In the genomic region with DNA sequence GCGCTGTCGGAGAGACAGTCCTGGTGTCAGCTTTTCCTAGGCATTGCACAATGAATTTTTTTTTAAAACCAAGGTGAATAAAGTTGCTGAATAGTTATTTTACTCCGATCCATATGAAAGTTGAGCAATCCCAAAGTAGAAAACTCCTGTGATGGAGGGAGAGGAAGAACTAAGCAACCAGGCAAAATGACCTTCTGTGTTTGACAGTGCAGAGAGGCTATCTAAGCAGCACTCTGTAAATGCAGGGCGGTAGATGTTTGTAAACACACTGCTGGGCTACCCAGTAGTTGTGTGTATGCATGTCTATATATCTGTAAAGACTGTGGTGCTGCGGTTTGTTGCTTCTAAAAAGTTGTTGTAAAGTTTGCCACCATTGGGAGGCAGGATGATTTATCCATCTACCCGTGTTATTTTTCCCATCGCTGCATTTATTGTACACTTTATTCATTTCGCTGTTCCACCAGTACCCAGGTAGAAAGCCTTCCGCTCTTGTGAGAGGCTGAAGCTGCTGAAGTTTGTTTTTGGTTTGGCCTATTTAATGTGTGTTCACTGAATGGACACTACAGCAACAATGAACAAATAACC, we compare ENCODE assay signal across 8 cellular contexts. TPM values are rescaled to one million over a fixed set of nuclear protein-coding genes. Genes with fewer than 3 reads are reported as not detected.
DNase-seq lines count a peak whose midpoint lies in the region; ATAC-seq lines count a peak whose summit lies in the region.

No MANE protein-coding gene starts in this region.

- H3K4me1 Mint-ChIP-seq in activated naive CD8-positive, alpha-beta T cell treated with anti-CD3 and anti-CD28 coated beads, Interleukin-2, amount 10 ng/mL, durations not matched to agents 7 days and 5 days: peaks cover 26% of the 10 kb centered on the region

- POLR2A ChIA-PET in activated naive CD8-positive, alpha-beta T cell treated with anti-CD3 and anti-CD28 coated beads, Interleukin-2, amount 10 ng/mL, durations not matched to agents 7 days and 5 days (lab: Charles Lee): interaction anchor here (0.6 to 2.4 kb wide), 5 partner anchors 105 to 1075 kb away, joined by 3 to 28 read pairs (median 6); no protein-coding TSS in a partner anchor

- H3K27me3 Mint-ChIP-seq in activated naive CD8-positive, alpha-beta T cell treated with anti-CD3 and anti-CD28 coated beads, Interleukin-2, amount 10 ng/mL, durations not matched to agents 7 days and 5 days: no peaks in the 10 kb centered on the region

- peak overlapping the region; percentile 98 for H3K4me3 Mint-ChIP-seq in activated naive CD8-positive, alpha-beta T cell treated with anti-CD3 and anti-CD28 coated beads, Interleukin-2, amount 10 ng/mL, durations not matched to agents 7 days and 5 days

- no peak for ATAC-seq in activated naive CD8-positive, alpha-beta T cell treated with anti-CD3 and anti-CD28 coated beads, Interleukin-2, amount 10 ng/mL, durations not matched to agents 7 days and 5 days (ENCODE audit: low read depth)
- ATAC-seq in HG02870 (IDR thresholded peaks at IDR 0.05; ENCODE audit: unreplicated experiment): no peak
- ATAC-seq in HG03520 (IDR thresholded peaks at IDR 0.05; ENCODE audit: unreplicated experiment): no peak

- DNase-seq in NCI-H82 (lab: John Stamatoyannopoulos, UW): peak; percentile 35
- DNase-seq in NCI-H82 treated with DMSO at 0.1 percent for 48 hours (lab: John Stamatoyannopoulos, UW; ENCODE audit: unreplicated experiment): no peak
- DNase-seq in NCI-H2107 (lab: John Stamatoyannopoulos, UW): peak; percentile 59
- DNase-seq in activated naive CD8-positive, alpha-beta T cell treated with anti-CD3 and anti-CD28 coated beads, Interleukin-2, amount 10 ng/mL, durations not matched to agents 7 days and 5 days: no peak
- DNase-seq in hepatic stellate cell (ENCODE audit: low spot score): peak; percentile 16
- peak; percentile 68 for DNase-seq in retina

- no peaks in the 10 kb centered on the region for H3K36me3 Mint-ChIP-seq in activated naive CD8-positive, alpha-beta T cell treated with anti-CD3 and anti-CD28 coated beads, Interleukin-2, amount 10 ng/mL, durations not matched to agents 7 days and 5 days

- no peaks in the 10 kb centered on the region for H3K9me3 Mint-ChIP-seq in activated naive CD8-positive, alpha-beta T cell treated with anti-CD3 and anti-CD28 coated beads, Interleukin-2, amount 10 ng/mL, durations not matched to agents 7 days and 5 days

- H3K27ac Mint-ChIP-seq in activated naive CD8-positive, alpha-beta T cell treated with anti-CD3 and anti-CD28 coated beads, Interleukin-2, amount 10 ng/mL, durations not matched to agents 7 days and 5 days: peak overlapping the region; percentile 98

RNA-seq across cellular contexts. Expression of gene ETV6, which starts 1.3 kb away (rescaled TPM):
- 10 to 100 TPM; 22.5 to 26.0 TPM for total RNA-seq in activated naive CD8-positive, alpha-beta T cell treated with anti-CD3 and anti-CD28 coated beads, Interleukin-2, amount 10 ng/mL, durations not matched to agents 7 days and 5 days

Comparison
In these comparisons a context has a peak if more than half of its experiments do, and no peak if none do; other contexts are left out.
1. DNase-seq: peak in NCI-H82 (single experiment), NCI-H2107 (single experiment), hepatic stellate cell (single experiment) and retina (single experiment); none in NCI-H82 treated with DMSO at 0.1 percent for 48 hours (single experiment) and activated naive CD8-positive, alpha-beta T cell treated with anti-CD3 and anti-CD28 coated beads, Interleukin-2, amount 10 ng/mL, durations not matched to agents 7 days and 5 days (single experiment).